In genomic region chr20:38649275-38649891, GRCh38 we compare ENCODE assay signal across 9 cellular contexts. TPM values are rescaled to one million over a fixed set of nuclear protein-coding genes. Genes with fewer than 3 reads are reported as not detected.
A peak's percentile ranks its signal among the peaks of the same experiment; 100 is the strongest.
DNase-seq lines count a peak whose midpoint lies in the region; ATAC-seq and TF ChIP-seq lines count a peak whose summit lies in the region.
"Had no signal": no experiment of that assay in that cellular context is flagged by ENCODE, and none has a peak within 500 bp of the region (broad histone marks: within the 10 kb centered on the region; RNA-seq: fewer than 3 reads in every experiment).

No MANE protein-coding gene starts in this region.

- H3K9me3 ChIP-seq in adrenal gland (replicated peaks in 1 of 3) = no peaks in the 10 kb centered on the region

- H3K4me3 ChIP-seq in adrenal gland = no peak overlapping the region

- H3K4me1 ChIP-seq in adrenal gland (replicated peaks in 1 of 2) = peaks cover 0 to 5% of the 10 kb centered on the region in 2 donors

- H3K27me3 ChIP-seq in adrenal gland = peaks cover 15% of the 10 kb centered on the region

- no peaks in the 10 kb centered on the region for H3K36me3 ChIP-seq in adrenal gland (replicated peaks in 1 of 2)

- peak; percentile 49 for ATAC-seq in left lobe of liver

- TF ChIP-seq POLR2A in adrenal gland (IDR thresholded peaks at IDR 0.05) = no peak

- DNase-seq in DMS153 treated with DMSO at 0.1 percent for 48 hours (lab: John Stamatoyannopoulos, UW; ENCODE audit: unreplicated experiment) (peak; percentile 37), DMS153 (lab: John Stamatoyannopoulos, UW) (no peak), NCI-H1092 treated with DMSO at 0.1 percent for 48 hours (lab: John Stamatoyannopoulos, UW) (peak; percentile 33), adrenal gland (peak in 3 of 7 donors; percentile 31 to 62 (median 31)), left lobe of liver (ENCODE audit: low spot score) (no peak), NCI-H187 (lab: John Stamatoyannopoulos, UW) (no peak), NCI-H2029 (lab: John Stamatoyannopoulos, UW) (no peak)
- DNase-seq in stimulated activated CD4-positive, alpha-beta T cell treated with anti-CD3 and anti-CD28 coated beads, Interleukin-2, amount 100 ng/mL, for 48 hours = no peak
- DNase-seq: naive B cell had no signal

- intact Hi-C loops in adrenal gland (cut with DNase I) = loop anchor here (5.0 to 10.0 kb wide), 4 partner anchors 138 to 405 kb away; no protein-coding TSS in a partner anchor

- peak in 5 of 6 experiments; percentile 19 to 50 (median 43) for TF ChIP-seq CTCF in adrenal gland (IDR thresholded peaks at IDR 0.05)

- WGBS in adrenal gland, 4 donors = 11 to 27% (median 20%) methylated on average over 7 to 10 of the region's 10 CpGs

- no peak overlapping the region for H3K27ac ChIP-seq in adrenal gland

RNA-seq across cellular contexts. Expression of gene ARHGAP40, which starts 47.8 kb away (rescaled TPM):
- total RNA-seq in adrenal gland (not detected), left lobe of liver (not detected)
- polyA plus RNA-seq in adrenal gland = under 1 TPM in 1 of 3 donors, not detected in 2; 0.08 TPM

Comparison
In these comparisons a context has a peak if more than half of its experiments do, and no peak if none do; other contexts are left out.
1. DNase-seq: peak in DMS153 treated with DMSO at 0.1 percent for 48 hours (single experiment) and NCI-H1092 treated with DMSO at 0.1 percent for 48 hours (single experiment); none in DMS153 (single experiment), left lobe of liver (single experiment), NCI-H187 (0 of 2), stimulated activated CD4-positive, alpha-beta T cell treated with anti-CD3 and anti-CD28 coated beads, Interleukin-2, amount 100 ng/mL, for 48 hours (0 of 2) and NCI-H2029 (single experiment).